In genomic region chr2:96264656-96265348, GRCh38 we compare ENCODE assay signal across 8 cellular contexts. TPM values are rescaled to one million over a fixed set of nuclear protein-coding genes. Genes with fewer than 3 reads are reported as not detected.
A peak's percentile ranks its signal among the peaks of the same experiment; 100 is the strongest.
DNase-seq lines count a peak whose midpoint lies in the region; ATAC-seq and TF ChIP-seq lines count a peak whose summit lies in the region.

No MANE protein-coding gene starts in this region.

- ATAC-seq in GM21528 (IDR thresholded peaks at IDR 0.05; ENCODE audit: low FRiP score, unreplicated experiment): peak; percentile 9
- ATAC-seq in activated T-helper 17 cell treated with anti-CD3 and anti-CD28 coated beads, Interleukin-2, amount 50 U/mL, for 72 hours (replicated peaks): no peak
- no peak for ATAC-seq in GM21360 (IDR thresholded peaks at IDR 0.05; ENCODE audit: unreplicated experiment)

- H3K9me3 Mint-ChIP-seq in CD4-positive, alpha-beta memory T cell: no peaks in the 10 kb centered on the region
- H3K9me3 Mint-ChIP-seq in activated T-helper 17 cell treated with anti-CD3 and anti-CD28 coated beads, Interleukin-2, amount 50 U/mL, for 72 hours: no peaks in the 10 kb centered on the region
- H3K9me3 Mint-ChIP-seq in progenitor cell of endocrine pancreas (ENCODE audit: low read depth): no peaks in the 10 kb centered on the region

- CTCF ChIA-PET in CD4-positive, alpha-beta memory T cell (lab: Charles Lee; ENCODE audit: partially characterized antibody): interaction anchor here (1.0 kb wide), 1 partner anchor 24 kb away, joined by 3 read pairs; no protein-coding TSS in a partner anchor

- peak overlapping the region; percentile 78 to 88 (median 86) for H3K27ac Mint-ChIP-seq in CD4-positive, alpha-beta memory T cell
- H3K27ac Mint-ChIP-seq in activated T-helper 17 cell treated with anti-CD3 and anti-CD28 coated beads, Interleukin-2, amount 50 U/mL, for 72 hours: peak overlapping the region; percentile 78
- H3K27ac Mint-ChIP-seq in progenitor cell of endocrine pancreas: peak overlapping the region; percentile 87

- peaks cover 15 to 63% of the 10 kb centered on the region in 2 donors for H3K36me3 Mint-ChIP-seq in CD4-positive, alpha-beta memory T cell
- peaks cover 83% of the 10 kb centered on the region for H3K36me3 Mint-ChIP-seq in activated T-helper 17 cell treated with anti-CD3 and anti-CD28 coated beads, Interleukin-2, amount 50 U/mL, for 72 hours (ENCODE audit: low read depth)
- H3K36me3 Mint-ChIP-seq in progenitor cell of endocrine pancreas (ENCODE audit: insufficient read depth): peaks cover 8% of the 10 kb centered on the region

- H3K36me3 ChIP-seq in CD4-positive, alpha-beta memory T cell (ENCODE audit: insufficient read depth, low read length): peaks cover 28% of the 10 kb centered on the region

- no peaks in the 10 kb centered on the region for H3K9me3 ChIP-seq in CD4-positive, alpha-beta memory T cell (ENCODE audit: control insufficient read depth in 1 of 2, low read length in 2 of 2)

- H3K4me1 ChIP-seq in CD4-positive, alpha-beta memory T cell (ENCODE audit: insufficient read depth, low read length): peaks cover 62% of the 10 kb centered on the region

- peak overlapping the region; percentile 57 to 97 for H3K4me3 ChIP-seq in CD4-positive, alpha-beta memory T cell (ENCODE audit: low read length in 2 of 2)

- peak overlapping the region; percentile 80 to 90 (median 84) for H3K4me3 Mint-ChIP-seq in CD4-positive, alpha-beta memory T cell
- peak overlapping the region; percentile 92 for H3K4me3 Mint-ChIP-seq in activated T-helper 17 cell treated with anti-CD3 and anti-CD28 coated beads, Interleukin-2, amount 50 U/mL, for 72 hours
- peak overlapping the region; percentile 80 for H3K4me3 Mint-ChIP-seq in progenitor cell of endocrine pancreas (ENCODE audit: low read depth)

- peak overlapping the region; percentile 94 for H3K27ac ChIP-seq in CD4-positive, alpha-beta memory T cell (ENCODE audit: low read depth, low read length)

- no peak for DNase-seq in CD4-positive, alpha-beta memory T cell
- DNase-seq in NCI-H2171 (lab: John Stamatoyannopoulos, UW) (peak; percentile 18), germinal center (ENCODE audit: low spot score) (peak; percentile 74), progenitor cell of endocrine pancreas (ENCODE audit: low spot score, unreplicated experiment) (peak; percentile 29), H4 (ENCODE audit: low spot score) (no peak)

- peaks cover 28 to 77% (median 59%) of the 10 kb centered on the region in 4 donors for H3K4me1 Mint-ChIP-seq in CD4-positive, alpha-beta memory T cell
- H3K4me1 Mint-ChIP-seq in activated T-helper 17 cell treated with anti-CD3 and anti-CD28 coated beads, Interleukin-2, amount 50 U/mL, for 72 hours: peaks cover 33% of the 10 kb centered on the region
- peaks cover 31% of the 10 kb centered on the region for H3K4me1 Mint-ChIP-seq in progenitor cell of endocrine pancreas (ENCODE audit: low read depth)

- intact Hi-C loops in CD4-positive, alpha-beta memory T cell (cut with micrococcal nuclease): loop anchor here (10.0 kb wide), 2 partner anchors 240 to 270 kb away; partner anchors contain the start of genes ANKRD36C and NEURL3

- POLR2A ChIA-PET in CD4-positive, alpha-beta memory T cell (lab: Charles Lee; ENCODE audit: partially characterized antibody): interaction anchor here (0.7 to 4.5 kb wide), 6 partner anchors 41 to 272 kb away, joined by 3 to 20 read pairs (median 4); partner anchors contain the start of genes SNRNP200 and STARD7

- peak; percentile 59 for TF ChIP-seq CTCF in progenitor cell of endocrine pancreas (IDR thresholded peaks at IDR 0.05; ENCODE audit: unreplicated experiment)

- H3K27me3 ChIP-seq in CD4-positive, alpha-beta memory T cell (ENCODE audit: insufficient read depth, low read length): no peaks in the 10 kb centered on the region

- no peaks in the 10 kb centered on the region for H3K27me3 Mint-ChIP-seq in CD4-positive, alpha-beta memory T cell
- no peaks in the 10 kb centered on the region for H3K27me3 Mint-ChIP-seq in activated T-helper 17 cell treated with anti-CD3 and anti-CD28 coated beads, Interleukin-2, amount 50 U/mL, for 72 hours
- H3K27me3 Mint-ChIP-seq in progenitor cell of endocrine pancreas: no peaks in the 10 kb centered on the region

RNA-seq across cellular contexts. Expression of gene TMEM127, which starts 1.0 kb away (rescaled TPM):
- total RNA-seq in CD4-positive, alpha-beta memory T cell: 10 to 100 TPM; 45.1 to 45.6 TPM
- 10 to 100 TPM; 27.3 to 46.0 TPM for polyA plus RNA-seq in CD4-positive, alpha-beta memory T cell
- 10 to 100 TPM; 23.8 to 25.4 TPM for total RNA-seq in activated T-helper 17 cell treated with anti-CD3 and anti-CD28 coated beads, Interleukin-2, amount 50 U/mL, for 72 hours
- total RNA-seq in progenitor cell of endocrine pancreas: 34.5 and 37.2 TPM in 2 replicates
- total RNA-seq in H4 (2014; rRNA removed; shearing (Covaris generic)): 15.5 and 20.9 TPM in 2 replicates

RNA-seq across cellular contexts. Expression of gene CIAO1, which starts 1.2 kb away (rescaled TPM):
- 10 to 100 TPM; 78.3 to 87.3 TPM for total RNA-seq in CD4-positive, alpha-beta memory T cell
- polyA plus RNA-seq in CD4-positive, alpha-beta memory T cell: 100 to 1,000 TPM in 1 of 2 donors, 10 to 100 TPM in 1; 94.3 to 111 TPM
- total RNA-seq in activated T-helper 17 cell treated with anti-CD3 and anti-CD28 coated beads, Interleukin-2, amount 50 U/mL, for 72 hours: 10 to 100 TPM; 71.4 to 81.3 TPM
- total RNA-seq in progenitor cell of endocrine pancreas: 77.1 and 79.2 TPM in 2 replicates
- 79.3 and 96.1 TPM in 2 replicates for total RNA-seq in H4 (2014; rRNA removed; shearing (Covaris generic))

RNA-seq across cellular contexts. Expression of gene SNRNP200, which starts 40.5 kb away (rescaled TPM):
- total RNA-seq in CD4-positive, alpha-beta memory T cell: 100 to 1,000 TPM; 225 to 227 TPM
- polyA plus RNA-seq in CD4-positive, alpha-beta memory T cell: 10 to 100 TPM; 53.6 to 84.8 TPM
- 100 to 1,000 TPM; 155 to 198 TPM for total RNA-seq in activated T-helper 17 cell treated with anti-CD3 and anti-CD28 coated beads, Interleukin-2, amount 50 U/mL, for 72 hours
- total RNA-seq in progenitor cell of endocrine pancreas: 223 and 235 TPM in 2 replicates
- total RNA-seq in H4 (2014; rRNA removed; shearing (Covaris generic)): 28.9 and 30.2 TPM in 2 replicates

RNA-seq across cellular contexts. Expression of gene STARD7, which starts 56.2 kb away (rescaled TPM):
- 10 to 100 TPM; 84.9 to 92.9 TPM for total RNA-seq in CD4-positive, alpha-beta memory T cell
- 100 to 1,000 TPM; 109 to 196 TPM for polyA plus RNA-seq in CD4-positive, alpha-beta memory T cell
- 100 to 1,000 TPM; 140 to 190 TPM for total RNA-seq in activated T-helper 17 cell treated with anti-CD3 and anti-CD28 coated beads, Interleukin-2, amount 50 U/mL, for 72 hours
- 117 and 118 TPM in 2 replicates for total RNA-seq in progenitor cell of endocrine pancreas
- 169 and 170 TPM in 2 replicates for total RNA-seq in H4 (2014; rRNA removed; shearing (Covaris generic))

Comparison
In these comparisons a context has a peak if more than half of its experiments do, and no peak if none do; other contexts are left out.
1. DNase-seq: peak in NCI-H2171 (single experiment), germinal center (single experiment) and progenitor cell of endocrine pancreas (single experiment); none in CD4-positive, alpha-beta memory T cell (0 of 5) and H4 (single experiment).
2. Peak in every context shown above with its lines, with median percentiles within 50 percentile points of each other: H3K27ac Mint-ChIP-seq and H3K4me3 Mint-ChIP-seq.